Comparison of ENCODE assay signal across 13 cellular contexts in the genomic region with DNA sequence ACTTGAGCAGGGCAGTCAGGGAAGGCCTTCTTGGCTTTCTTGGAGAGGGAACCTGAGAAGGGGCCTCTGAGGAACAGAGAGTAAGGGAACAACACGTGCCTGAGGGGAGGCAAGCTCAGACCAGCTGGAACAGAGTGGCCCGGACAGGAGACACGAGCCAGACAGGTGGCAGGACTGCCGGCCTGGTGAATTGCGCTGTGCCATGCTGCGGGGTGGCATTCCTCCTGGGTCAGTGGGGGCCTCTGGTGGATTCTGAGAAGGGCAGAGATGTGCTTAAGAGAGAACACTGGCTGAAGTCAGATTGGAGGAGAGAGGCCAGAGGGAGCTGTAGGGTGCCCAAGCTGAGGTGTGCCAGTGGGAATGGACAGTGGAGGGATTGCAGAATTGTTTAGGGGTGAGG. TPM values are rescaled to one million over a fixed set of nuclear protein-coding genes. Genes with fewer than 3 reads are reported as not detected.
A peak's percentile ranks its signal among the peaks of the same experiment; 100 is the strongest.
DNase-seq lines count a peak whose midpoint lies in the region; ATAC-seq and TF ChIP-seq lines count a peak whose summit lies in the region.
"Had no signal": no experiment of that assay in that cellular context is flagged by ENCODE, and none has a peak within 500 bp of the region (broad histone marks: within the 10 kb centered on the region; RNA-seq: fewer than 3 reads in every experiment).

No MANE protein-coding gene starts in this region.

- ATAC-seq in Right ventricle myocardium superior (ENCODE audit: poor library complexity) (no peak), left cardiac atrium (no peak)
- ATAC-seq: stimulated activated memory B cell treated with anti-CD40 and anti-IgM and Interleukin-4, amounts not matched to agents 10 μg/mL and 1 μg/mL and 100 μg/mL, for 72 hours had no signal

- DNase-seq in Right ventricle myocardium superior = peak; percentile 29
- DNase-seq in left cardiac atrium = no peak
- no peak for DNase-seq in ascending aorta (ENCODE audit: low spot score in 2 of 2)
- DNase-seq in tibial artery = no peak
- DNase-seq in NCI-H2081 treated with DMSO at 0.1 percent for 48 hours (lab: John Stamatoyannopoulos, UW) = no peak
- DNase-seq in A172 (ENCODE audit: low spot score) = no peak
- no peak for DNase-seq in NCI-H1436 treated with DMSO at 0.1 percent for 48 hours (lab: John Stamatoyannopoulos, UW)
- DNase-seq: CD8-positive, alpha-beta memory T cell; NCI-H1930; uterus had no signal

- intact Hi-C loops in Right ventricle myocardium superior (cut with DNase I) (no loop called here), left cardiac atrium (cut with DNase I) (no loop called here), ascending aorta (cut with DNase I) (no loop called here), tibial artery (cut with DNase I; ENCODE audit: low total_unique reads) (no loop called here)

- H3K27ac ChIP-seq in ascending aorta (peak overlapping the region; percentile 82 to 87), tibial artery (peak overlapping the region; percentile 70 to 72)
- H3K27ac ChIP-seq: uterus had no signal

- TF ChIP-seq CTCF in ascending aorta (IDR thresholded peaks at IDR 0.05) = no peak
- no peak for TF ChIP-seq CTCF in nephron (IDR thresholded peaks at IDR 0.05; ENCODE audit: unreplicated experiment in 3 of 3)
- no peak for TF ChIP-seq CTCF in tibial artery (IDR thresholded peaks at IDR 0.05)

- H3K4me3 ChIP-seq in ascending aorta (no peak overlapping the region), tibial artery (no peak overlapping the region)
- H3K4me3 ChIP-seq: uterus had no signal

- H3K9me3 Mint-ChIP-seq in nephron = no peaks in the 10 kb centered on the region
- H3K9me3 Mint-ChIP-seq: CD8-positive, alpha-beta memory T cell; stimulated activated memory B cell treated with anti-CD40 and anti-IgM and Interleukin-4, amounts not matched to agents 10 μg/mL and 1 μg/mL and 100 μg/mL, for 72 hours had no signal

- H3K27ac Mint-ChIP-seq in nephron = peak overlapping the region in 2 of 3 experiments; percentile 45 to 71
- H3K27ac Mint-ChIP-seq: stimulated activated memory B cell treated with anti-CD40 and anti-IgM and Interleukin-4, amounts not matched to agents 10 μg/mL and 1 μg/mL and 100 μg/mL, for 72 hours had no signal

- H3K27me3 Mint-ChIP-seq in nephron (ENCODE audit: low read depth) = peaks cover 21% of the 10 kb centered on the region
- H3K27me3 Mint-ChIP-seq: stimulated activated memory B cell treated with anti-CD40 and anti-IgM and Interleukin-4, amounts not matched to agents 10 μg/mL and 1 μg/mL and 100 μg/mL, for 72 hours had no signal

- H3K27me3 ChIP-seq in ascending aorta = no peaks in the 10 kb centered on the region
- no peaks in the 10 kb centered on the region for H3K27me3 ChIP-seq in tibial artery
- H3K27me3 ChIP-seq: uterus had no signal

- peaks cover 46% of the 10 kb centered on the region for H3K4me1 Mint-ChIP-seq in nephron

- no peaks in the 10 kb centered on the region for H3K36me3 Mint-ChIP-seq in nephron (ENCODE audit: low read depth)
- H3K36me3 Mint-ChIP-seq: stimulated activated memory B cell treated with anti-CD40 and anti-IgM and Interleukin-4, amounts not matched to agents 10 μg/mL and 1 μg/mL and 100 μg/mL, for 72 hours had no signal

- peaks cover 3 to 31% of the 10 kb centered on the region in 2 donors for H3K4me1 ChIP-seq in ascending aorta
- H3K4me1 ChIP-seq in tibial artery = peaks cover 0 to 48% (median 32%) of the 10 kb centered on the region in 4 donors

- no peak overlapping the region for H3K4me3 Mint-ChIP-seq in nephron
- H3K4me3 Mint-ChIP-seq: CD8-positive, alpha-beta memory T cell; stimulated activated memory B cell treated with anti-CD40 and anti-IgM and Interleukin-4, amounts not matched to agents 10 μg/mL and 1 μg/mL and 100 μg/mL, for 72 hours had no signal

- H3K36me3 ChIP-seq in ascending aorta (no peaks in the 10 kb centered on the region), tibial artery (no peaks in the 10 kb centered on the region)
- H3K36me3 ChIP-seq: uterus had no signal

- H3K9me3 ChIP-seq in ascending aorta (no peaks in the 10 kb centered on the region), tibial artery (no peaks in the 10 kb centered on the region)
- H3K9me3 ChIP-seq: uterus had no signal

RNA-seq across cellular contexts. Expression of a gene that starts 4.9 kb away (rescaled TPM):
- total RNA-seq in Right ventricle myocardium superior = 0.46 TPM
- 1 to 10 TPM; 2.6 to 3.3 TPM for total RNA-seq in left cardiac atrium
- total RNA-seq in ascending aorta = 28.5 TPM
- 4.7 and 5.8 TPM in 2 replicates for total RNA-seq in A172 (2014; rRNA removed; shearing (Covaris generic))

RNA-seq across cellular contexts. Expression of a gene that starts 29.0 kb away (rescaled TPM):
- 10.7 TPM for total RNA-seq in Right ventricle myocardium superior
- total RNA-seq in left cardiac atrium = 1 to 10 TPM; 8.5 to 9.2 TPM
- total RNA-seq in ascending aorta = 30.2 TPM
- total RNA-seq in A172 (2014; rRNA removed; shearing (Covaris generic)) = not detected in 2 replicates
- total RNA-seq: CD8-positive, alpha-beta memory T cell; T-helper 1 cell treated with Interleukin-12 subunit alpha and Interleukin-12 subunit beta and Interleukin-4 antibody, amounts not matched to agents 30 ng/mL and 1 ng/mL, for 36 hours had no signal
